ENCODE assay signal across 1 cellular context in the genomic region with DNA sequence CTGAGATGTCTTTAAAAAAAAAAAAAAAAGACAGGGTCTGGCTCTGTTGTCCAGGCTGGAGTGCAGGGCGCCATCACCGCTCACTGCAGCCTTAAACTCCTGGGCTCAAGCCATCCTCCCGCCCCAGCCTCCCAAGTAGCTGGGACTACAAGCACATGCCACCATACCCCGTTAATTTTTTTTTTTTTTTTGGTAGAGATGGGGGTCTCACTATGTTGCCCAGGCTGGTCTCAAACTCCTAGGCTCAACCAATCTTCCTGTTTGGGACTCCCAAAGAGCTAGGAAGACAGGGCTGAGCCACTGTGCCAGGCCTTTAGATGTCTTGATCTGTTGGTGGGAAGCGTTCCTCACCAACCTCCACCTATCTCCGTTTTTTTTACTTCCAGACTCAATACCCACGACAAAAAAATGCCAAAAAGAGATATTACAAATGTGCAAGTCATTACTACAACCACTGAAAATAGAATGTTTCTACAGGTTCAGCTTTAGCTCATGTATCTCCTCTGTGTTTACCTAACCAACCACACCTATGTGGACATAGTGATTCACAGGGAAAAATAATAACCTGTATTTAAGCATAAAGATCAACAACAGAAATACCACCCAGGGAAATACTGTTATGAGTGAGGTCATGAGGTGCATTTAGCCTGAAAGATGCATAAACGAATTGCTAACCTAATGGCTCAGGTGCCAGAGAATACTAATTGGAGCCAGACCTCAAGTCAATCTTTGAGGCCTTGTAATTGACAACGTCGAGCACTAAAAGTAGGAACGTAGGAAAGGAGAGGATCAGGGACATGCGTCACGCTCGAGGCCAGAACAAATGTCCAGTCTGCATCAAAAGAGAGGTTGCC.
A peak's percentile ranks its signal among the peaks of the same experiment; 100 is the strongest.
TF ChIP-seq lines count a peak whose summit lies in the region.

No MANE protein-coding gene starts in this region.

TF ChIP-seq in HepG2, 621 proteins besides CTCF, POLR2A, EP300 and RAD21 (continued from another document and continues in another):
- TF ChIP-seq, protein P1, sequence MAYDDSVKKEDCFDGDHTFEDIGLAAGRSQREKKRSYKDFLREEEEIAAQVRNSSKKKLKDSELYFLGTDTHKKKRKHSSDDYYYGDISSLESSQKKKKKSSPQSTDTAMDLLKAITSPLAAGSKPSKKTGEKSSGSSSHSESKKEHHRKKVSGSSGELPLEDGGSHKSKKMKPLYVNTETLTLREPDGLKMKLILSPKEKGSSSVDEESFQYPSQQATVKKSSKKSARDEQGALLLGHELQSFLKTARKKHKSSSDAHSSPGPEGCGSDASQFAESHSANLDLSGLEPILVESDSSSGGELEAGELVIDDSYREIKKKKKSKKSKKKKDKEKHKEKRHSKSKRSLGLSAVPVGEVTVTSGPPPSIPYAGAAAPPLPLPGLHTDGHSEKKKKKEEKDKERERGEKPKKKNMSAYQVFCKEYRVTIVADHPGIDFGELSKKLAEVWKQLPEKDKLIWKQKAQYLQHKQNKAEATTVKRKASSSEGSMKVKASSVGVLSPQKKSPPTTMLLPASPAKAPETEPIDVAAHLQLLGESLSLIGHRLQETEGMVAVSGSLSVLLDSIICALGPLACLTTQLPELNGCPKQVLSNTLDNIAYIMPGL (CRISPR knock-in tag; IDR thresholded peaks at IDR 0.05; ENCODE audit: borderline replicate concordance in 1 of 2, low read depth in 1 of 2) = 0 out of 4 replicates have a peak, but pooled peaks of 1 of the 2 experiments have one; percentile 6
- TF ChIP-seq NCOA5 (CRISPR knock-in tag; IDR thresholded peaks at IDR 0.05) (no peak), EHMT2 (IDR thresholded peaks at IDR 0.05; ENCODE audit: borderline replicate concordance, low read depth, low read length) (no peak), ZNF775 (CRISPR knock-in tag; IDR thresholded peaks at IDR 0.05; ENCODE audit: borderline replicate concordance) (no peak), ZNF335 (CRISPR knock-in tag; IDR thresholded peaks at IDR 0.05) (no peak), ZNF256 (CRISPR knock-in tag; conservative IDR thresholded peaks at IDR 0.05) (no peak), ZNF768 (CRISPR knock-in tag; IDR thresholded peaks at IDR 0.05) (no peak), SMAD1 (CRISPR knock-in tag; IDR thresholded peaks at IDR 0.05; ENCODE audit: borderline replicate concordance, low read depth) (no peak), BORCS8-MEF2B (CRISPR knock-in tag; IDR thresholded peaks at IDR 0.05) (no peak), U2AF2 (IDR thresholded peaks at IDR 0.05; ENCODE audit: low read depth, low read length) (no peak), THAP9 (CRISPR knock-in tag; IDR thresholded peaks at IDR 0.05; ENCODE audit: borderline replicate concordance) (no peak), POLR2AphosphoS5 (IDR thresholded peaks at IDR 0.05; ENCODE audit: low read depth, low read length) (no peak), ZNF790 (CRISPR knock-in tag; IDR thresholded peaks at IDR 0.05; ENCODE audit: borderline replicate concordance) (no peak), REPIN1 (CRISPR knock-in tag; IDR thresholded peaks at IDR 0.05; ENCODE audit: borderline replicate concordance, low read depth) (no peak), HHEX (CRISPR knock-in tag; IDR thresholded peaks at IDR 0.05) (0 out of 2 replicates have a peak, but pooled peaks have one; percentile 78), HNF4A (CRISPR knock-in tag; IDR thresholded peaks at IDR 0.05) (no peak), ZNF841 (CRISPR knock-in tag; IDR thresholded peaks at IDR 0.05; ENCODE audit: borderline replicate concordance) (no peak), REL (CRISPR knock-in tag; conservative IDR thresholded peaks at IDR 0.05) (no peak), FOXJ3 (CRISPR knock-in tag; IDR thresholded peaks at IDR 0.05; ENCODE audit: borderline replicate concordance) (peak; percentile 78; the same call in 1 of the 2 replicates), ZNF275 (CRISPR knock-in tag; IDR thresholded peaks at IDR 0.05; ENCODE audit: borderline replicate concordance) (no peak), DPF2 (CRISPR knock-in tag; IDR thresholded peaks at IDR 0.05; ENCODE audit: borderline replicate concordance, low read depth) (peak; percentile 75; the same call in 1 of the 2 replicates), ZNF691 (CRISPR knock-in tag; IDR thresholded peaks at IDR 0.05; ENCODE audit: borderline replicate concordance, low read depth) (no peak), SOX6 (IDR thresholded peaks at IDR 0.05) (no peak), SOX6 (CRISPR knock-in tag; IDR thresholded peaks at IDR 0.05) (peak; percentile 76; the same call in 1 of the 2 replicates), KLF12 (CRISPR knock-in tag; IDR thresholded peaks at IDR 0.05; ENCODE audit: borderline replicate concordance) (0 out of 2 replicates have a peak, but pooled peaks have one; percentile 39), ZNF598 (CRISPR knock-in tag; IDR thresholded peaks at IDR 0.05; ENCODE audit: borderline replicate concordance) (no peak), KDM5B (CRISPR knock-in tag; IDR thresholded peaks at IDR 0.05; ENCODE audit: borderline replicate concordance) (no peak), ZNF253 (CRISPR knock-in tag; IDR thresholded peaks at IDR 0.05; ENCODE audit: borderline replicate concordance) (no peak), RFXANK (CRISPR knock-in tag; IDR thresholded peaks at IDR 0.05) (no peak), ZNF614 (CRISPR knock-in tag; IDR thresholded peaks at IDR 0.05; ENCODE audit: borderline replicate concordance) (peak; percentile 100), ZNF501 (CRISPR knock-in tag; IDR thresholded peaks at IDR 0.05) (peak; percentile 58; the same call in 1 of the 2 replicates), NFRKB (IDR thresholded peaks at IDR 0.05) (no peak), NR0B2 (CRISPR knock-in tag; IDR thresholded peaks at IDR 0.05) (no peak), ZNF781 (CRISPR knock-in tag; IDR thresholded peaks at IDR 0.05; ENCODE audit: borderline replicate concordance, not compliant biosample characterization) (no peak), ZGPAT (CRISPR knock-in tag; IDR thresholded peaks at IDR 0.05) (peak; percentile 64), SAP130 (CRISPR knock-in tag; IDR thresholded peaks at IDR 0.05; ENCODE audit: low read depth) (peak; percentile 79), TOPORS (CRISPR knock-in tag; IDR thresholded peaks at IDR 0.05) (no peak)
- TF ChIP-seq, protein P2, sequence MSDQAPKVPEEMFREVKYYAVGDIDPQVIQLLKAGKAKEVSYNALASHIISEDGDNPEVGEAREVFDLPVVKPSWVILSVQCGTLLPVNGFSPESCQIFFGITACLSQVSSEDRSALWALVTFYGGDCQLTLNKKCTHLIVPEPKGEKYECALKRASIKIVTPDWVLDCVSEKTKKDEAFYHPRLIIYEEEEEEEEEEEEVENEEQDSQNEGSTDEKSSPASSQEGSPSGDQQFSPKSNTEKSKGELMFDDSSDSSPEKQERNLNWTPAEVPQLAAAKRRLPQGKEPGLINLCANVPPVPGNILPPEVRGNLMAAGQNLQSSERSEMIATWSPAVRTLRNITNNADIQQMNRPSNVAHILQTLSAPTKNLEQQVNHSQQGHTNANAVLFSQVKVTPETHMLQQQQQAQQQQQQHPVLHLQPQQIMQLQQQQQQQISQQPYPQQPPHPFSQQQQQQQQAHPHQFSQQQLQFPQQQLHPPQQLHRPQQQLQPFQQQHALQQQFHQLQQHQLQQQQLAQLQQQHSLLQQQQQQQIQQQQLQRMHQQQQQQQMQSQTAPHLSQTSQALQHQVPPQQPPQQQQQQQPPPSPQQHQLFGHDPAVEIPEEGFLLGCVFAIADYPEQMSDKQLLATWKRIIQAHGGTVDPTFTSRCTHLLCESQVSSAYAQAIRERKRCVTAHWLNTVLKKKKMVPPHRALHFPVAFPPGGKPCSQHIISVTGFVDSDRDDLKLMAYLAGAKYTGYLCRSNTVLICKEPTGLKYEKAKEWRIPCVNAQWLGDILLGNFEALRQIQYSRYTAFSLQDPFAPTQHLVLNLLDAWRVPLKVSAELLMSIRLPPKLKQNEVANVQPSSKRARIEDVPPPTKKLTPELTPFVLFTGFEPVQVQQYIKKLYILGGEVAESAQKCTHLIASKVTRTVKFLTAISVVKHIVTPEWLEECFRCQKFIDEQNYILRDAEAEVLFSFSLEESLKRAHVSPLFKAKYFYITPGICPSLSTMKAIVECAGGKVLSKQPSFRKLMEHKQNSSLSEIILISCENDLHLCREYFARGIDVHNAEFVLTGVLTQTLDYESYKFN (CRISPR knock-in tag; conservative IDR thresholded peaks at IDR 0.05) = peak; percentile 79
- TF ChIP-seq, protein P3, sequence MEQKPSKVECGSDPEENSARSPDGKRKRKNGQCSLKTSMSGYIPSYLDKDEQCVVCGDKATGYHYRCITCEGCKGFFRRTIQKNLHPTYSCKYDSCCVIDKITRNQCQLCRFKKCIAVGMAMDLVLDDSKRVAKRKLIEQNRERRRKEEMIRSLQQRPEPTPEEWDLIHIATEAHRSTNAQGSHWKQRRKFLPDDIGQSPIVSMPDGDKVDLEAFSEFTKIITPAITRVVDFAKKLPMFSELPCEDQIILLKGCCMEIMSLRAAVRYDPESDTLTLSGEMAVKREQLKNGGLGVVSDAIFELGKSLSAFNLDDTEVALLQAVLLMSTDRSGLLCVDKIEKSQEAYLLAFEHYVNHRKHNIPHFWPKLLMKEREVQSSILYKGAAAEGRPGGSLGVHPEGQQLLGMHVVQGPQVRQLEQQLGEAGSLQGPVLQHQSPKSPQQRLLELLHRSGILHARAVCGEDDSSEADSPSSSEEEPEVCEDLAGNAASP (CRISPR knock-in tag; IDR thresholded peaks at IDR 0.05; ENCODE audit: borderline replicate concordance) = no peak
- TF ChIP-seq, protein P4, sequence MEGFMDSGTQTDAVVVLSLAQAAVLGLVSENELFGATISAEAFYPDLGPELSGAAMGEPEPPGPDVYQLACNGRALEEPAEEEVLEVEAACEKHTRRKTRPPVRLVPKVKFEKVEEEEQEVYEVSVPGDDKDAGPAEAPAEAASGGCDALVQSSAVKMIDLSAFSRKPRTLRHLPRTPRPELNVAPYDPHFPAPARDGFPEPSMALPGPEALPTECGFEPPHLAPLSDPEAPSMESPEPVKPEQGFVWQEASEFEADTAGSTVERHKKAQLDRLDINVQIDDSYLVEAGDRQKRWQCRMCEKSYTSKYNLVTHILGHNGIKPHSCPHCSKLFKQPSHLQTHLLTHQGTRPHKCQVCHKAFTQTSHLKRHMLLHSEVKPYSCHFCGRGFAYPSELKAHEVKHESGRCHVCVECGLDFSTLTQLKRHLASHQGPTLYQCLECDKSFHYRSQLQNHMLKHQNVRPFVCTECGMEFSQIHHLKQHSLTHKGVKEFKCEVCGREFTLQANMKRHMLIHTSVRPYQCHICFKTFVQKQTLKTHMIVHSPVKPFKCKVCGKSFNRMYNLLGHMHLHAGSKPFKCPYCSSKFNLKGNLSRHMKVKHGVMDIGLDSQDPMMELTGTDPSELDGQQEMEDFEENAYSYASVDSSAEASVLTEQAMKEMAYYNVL (CRISPR knock-in tag; IDR thresholded peaks at IDR 0.05; ENCODE audit: borderline replicate concordance) = no peak
- TF ChIP-seq, protein P5, sequence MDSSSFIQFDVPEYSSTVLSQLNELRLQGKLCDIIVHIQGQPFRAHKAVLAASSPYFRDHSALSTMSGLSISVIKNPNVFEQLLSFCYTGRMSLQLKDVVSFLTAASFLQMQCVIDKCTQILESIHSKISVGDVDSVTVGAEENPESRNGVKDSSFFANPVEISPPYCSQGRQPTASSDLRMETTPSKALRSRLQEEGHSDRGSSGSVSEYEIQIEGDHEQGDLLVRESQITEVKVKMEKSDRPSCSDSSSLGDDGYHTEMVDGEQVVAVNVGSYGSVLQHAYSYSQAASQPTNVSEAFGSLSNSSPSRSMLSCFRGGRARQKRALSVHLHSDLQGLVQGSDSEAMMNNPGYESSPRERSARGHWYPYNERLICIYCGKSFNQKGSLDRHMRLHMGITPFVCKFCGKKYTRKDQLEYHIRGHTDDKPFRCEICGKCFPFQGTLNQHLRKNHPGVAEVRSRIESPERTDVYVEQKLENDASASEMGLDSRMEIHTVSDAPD (CRISPR knock-in tag; IDR thresholded peaks at IDR 0.05) = no peak
